ENCODE assay signal across 9 cellular contexts in the genomic region with DNA sequence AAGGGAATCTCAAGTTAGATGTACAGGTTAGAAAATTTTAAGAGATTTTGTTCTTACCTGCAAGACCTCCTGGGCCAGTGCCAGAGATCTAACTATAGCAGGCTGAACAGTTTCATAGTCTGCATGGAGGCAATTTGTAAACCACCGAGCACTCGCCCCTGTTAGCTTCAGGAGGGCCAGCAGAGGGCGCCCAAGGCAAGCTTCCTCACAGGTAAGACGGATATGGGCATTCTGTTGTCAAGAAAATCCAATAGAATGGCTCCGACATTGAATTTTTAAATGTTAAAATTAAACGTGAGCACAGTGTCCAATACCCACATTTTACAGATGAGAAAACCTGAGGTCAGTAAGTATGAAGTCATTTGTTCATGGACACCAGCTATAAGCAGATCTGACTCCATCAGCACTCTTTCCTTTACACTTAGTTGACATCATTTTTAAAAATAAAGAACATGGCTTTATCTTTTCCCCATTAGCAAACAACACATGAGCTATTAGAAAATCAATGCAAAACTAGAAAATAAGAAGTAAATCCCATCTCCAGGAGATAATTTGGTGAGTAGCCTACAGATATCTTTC. TPM values are rescaled to one million over a fixed set of nuclear protein-coding genes. Genes with fewer than 3 reads are reported as not detected.
DNase-seq lines count a peak whose midpoint lies in the region; ATAC-seq, FAIRE-seq and TF ChIP-seq lines count a peak whose summit lies in the region.
"Had no signal": no experiment of that assay in that cellular context is flagged by ENCODE, and none has a peak within 500 bp of the region (broad histone marks: within the 10 kb centered on the region; RNA-seq: fewer than 3 reads in every experiment).

No MANE protein-coding gene starts in this region.

- no peak overlapping the region for H3K9ac ChIP-seq in mammary epithelial cell (ENCODE audit: insufficient read depth, low read length)
- no peak overlapping the region for H3K9ac ChIP-seq in keratinocyte (ENCODE audit: control insufficient read depth, extremely low read depth, insufficient read depth, low read length)

- H3K4me2 ChIP-seq in mammary epithelial cell (ENCODE audit: insufficient read depth, low read depth, low read length) (peak overlapping the region; percentile 31), keratinocyte (ENCODE audit: control insufficient read depth, extremely low read depth, insufficient read depth, low read depth, low read length) (no peak overlapping the region)

- WGBS in mammary epithelial cell (ENCODE audit: low coverage, missing lambda C conversion rate): 0% methylated on average over 6 of the region's 6 CpGs

- CTCF ChIA-PET in WTC11 (lab: Charles Lee): interaction anchor here (0.6 to 2.1 kb wide), 35 partner anchors 9 to 333 kb away, joined by 3 to 21 read pairs (median 4); a partner anchor contains a TSS
- CTCF ChIA-PET in mammary epithelial cell (lab: Charles Lee; ENCODE audit: low non-redundant PET): interaction anchor here (0.8 kb wide), 2 partner anchors 70 to 134 kb away, joined by 4 read pairs; no protein-coding TSS in a partner anchor

- no peak overlapping the region for H3K4me3 Mint-ChIP-seq in WTC11
- H3K4me3 Mint-ChIP-seq: stimulated activated naive CD8-positive, alpha-beta T cell treated with anti-CD3 and anti-CD28 coated beads, Interleukin-15, Interleukin-2, amounts not matched to agents 100 ng/mL and 50 ng/mL, for 24 hours had no signal

- H2AFZ ChIP-seq in mammary epithelial cell (ENCODE audit: low read depth, low read length): peak overlapping the region; percentile 48
- H2AFZ ChIP-seq in keratinocyte (ENCODE audit: control insufficient read depth, low read length): peak overlapping the region; percentile 79

- POLR2A ChIA-PET in WTC11 (lab: Charles Lee): no interaction called here

- DNase-seq in GM18507 (ENCODE audit: extremely low spot score, insufficient read length, low read depth) (peak; percentile 23), NCI-H345 (lab: John Stamatoyannopoulos, UW) (peak; percentile 88), WTC11 (ENCODE audit: low spot score) (peak; percentile 74), mammary epithelial cell (peak; percentile 54), keratinocyte (ENCODE audit: low read depth, low spot score) (no peak), cortex of kidney (lab: John Stamatoyannopoulos, UW) (no peak)
- peak; percentile 52 to 59 for DNase-seq in stimulated activated CD4-positive, alpha-beta T cell treated with anti-CD3 and anti-CD28 coated beads, Interleukin-1b, Interleukin-23, amount 100 ng/mL, for 4 hours (ENCODE audit: low read depth in 2 of 2)

- H3K27ac ChIP-seq in mammary epithelial cell (ENCODE audit: insufficient read depth, low read depth, low read length) (no peak overlapping the region), keratinocyte (ENCODE audit: control insufficient read depth, insufficient read depth, low read length) (no peak overlapping the region)

- dilution Hi-C loops in mammary epithelial cell (cut with HindIII; ENCODE audit: low sequenced_read_pairs) (no loop called here), keratinocyte (cut with MboI; ENCODE audit: extremely low pct_ligation_motif_present, low sequenced_read_pairs) (no loop called here)

- ATAC-seq in HG03135 (IDR thresholded peaks at IDR 0.05; ENCODE audit: unreplicated experiment): peak; percentile 91
- ATAC-seq in WTC11: peak; percentile 96

- no TSS peak for BruUV-seq in mammary epithelial cell (replicated peaks; lab: Mats Ljungman, UMichigan)

- H3K27ac Mint-ChIP-seq in WTC11: no peak overlapping the region
- H3K27ac Mint-ChIP-seq: stimulated activated naive CD8-positive, alpha-beta T cell treated with anti-CD3 and anti-CD28 coated beads, Interleukin-15, Interleukin-2, amounts not matched to agents 100 ng/mL and 50 ng/mL, for 24 hours had no signal

- FAIRE-seq in GM18507 (lab: Jason Lieb, UNC) (peak; percentile 92), keratinocyte (lab: Jason Lieb, UNC) (peak; percentile 61)

- H3K27me3 ChIP-seq in mammary epithelial cell (ENCODE audit: insufficient read depth, low read length): no peaks in the 10 kb centered on the region
- H3K27me3 ChIP-seq in keratinocyte (ENCODE audit: control insufficient read depth, extremely low read depth, insufficient read depth, low read length): peaks cover 12% of the 10 kb centered on the region

- H4K20me1 ChIP-seq in mammary epithelial cell (ENCODE audit: insufficient read depth, low read length) (no peaks in the 10 kb centered on the region), keratinocyte (ENCODE audit: control insufficient read depth, extremely low read depth, insufficient read depth, low read length) (no peaks in the 10 kb centered on the region)

- TF ChIP-seq CTCF in WTC11 (IDR thresholded peaks at IDR 0.05): peak; percentile 78
- TF ChIP-seq CTCF in mammary epithelial cell (conservative IDR thresholded peaks at IDR 0.05 in 1 of 2, IDR thresholded peaks at IDR 0.05 in 1 of 2; ENCODE audit: extremely low read depth in 1 of 2, insufficient read depth in 1 of 2, low read depth in 1 of 2, low read length in 2 of 2): peak; percentile 94
- peak; percentile 90 to 93 (median 93) for TF ChIP-seq CTCF in keratinocyte (optimal IDR thresholded peaks at IDR 0.05 in 1 of 3, IDR thresholded peaks at IDR 0.05 in 1 of 3, conservative IDR thresholded peaks at IDR 0.05 in 1 of 3; ENCODE audit: extremely low read depth in 1 of 3, insufficient read depth in 2 of 3, low read length in 3 of 3)

- H3K27me3 Mint-ChIP-seq in WTC11 (ENCODE audit: low read depth): no peaks in the 10 kb centered on the region

- no peaks in the 10 kb centered on the region for H3K79me2 ChIP-seq in mammary epithelial cell (ENCODE audit: insufficient read depth, low read length)
- no peaks in the 10 kb centered on the region for H3K79me2 ChIP-seq in keratinocyte (ENCODE audit: control insufficient read depth, insufficient read depth, low read length)

- in situ Hi-C loops in mammary epithelial cell (cut with MboI; ENCODE audit: low sequenced_read_pairs in 2 of 2): loop anchor here in 1 of 2 donors (5.0 to 10.0 kb wide), 2 partner anchors 63 to 64 kb away; no protein-coding TSS in a partner anchor

- H3K36me3 Mint-ChIP-seq in WTC11: no peaks in the 10 kb centered on the region

- intact Hi-C loops in mammary epithelial cell (cut with micrococcal nuclease): loop anchor here (1.0 to 5.0 kb wide), 4 partner anchors 63 to 198 kb away; no protein-coding TSS in a partner anchor

- 0 out of 2 replicates have a peak, but pooled peaks cover 3% of the 10 kb centered on the region for H3K4me1 Mint-ChIP-seq in WTC11

- no peaks in the 10 kb centered on the region for H3K9me1 ChIP-seq in keratinocyte (ENCODE audit: control insufficient read depth, extremely low read depth, insufficient read depth, low read length)

- H3K9me3 ChIP-seq in mammary epithelial cell (replicated peaks; ENCODE audit: insufficient read depth, low read length): no peaks in the 10 kb centered on the region
- no peaks in the 10 kb centered on the region for H3K9me3 ChIP-seq in keratinocyte (ENCODE audit: control insufficient read depth, low read depth, low read length)

- H3K4me1 ChIP-seq in mammary epithelial cell (ENCODE audit: insufficient read depth, low read length): peaks cover 5% of the 10 kb centered on the region
- no peaks in the 10 kb centered on the region for H3K4me1 ChIP-seq in keratinocyte (ENCODE audit: control insufficient read depth, extremely low read depth, insufficient read depth, low read length)

- H3K36me3 ChIP-seq in mammary epithelial cell (ENCODE audit: insufficient read depth, low read length) (no peaks in the 10 kb centered on the region), keratinocyte (ENCODE audit: control insufficient read depth in 2 of 2, extremely low read depth in 1 of 2, insufficient read depth in 2 of 2, low read length in 2 of 2) (no peaks in the 10 kb centered on the region)

- H3K4me3 ChIP-seq in mammary epithelial cell (replicated peaks in 1 of 3; ENCODE audit: insufficient read depth in 1 of 3, low read depth in 2 of 3, low read length in 3 of 3): no peak overlapping the region
- no peak overlapping the region for H3K4me3 ChIP-seq in keratinocyte (ENCODE audit: control insufficient read depth in 2 of 3, extremely low read depth in 1 of 3, insufficient read depth in 2 of 3, low read depth in 1 of 3, low read length in 3 of 3)

- H3K9me3 Mint-ChIP-seq in WTC11: no peaks in the 10 kb centered on the region
- H3K9me3 Mint-ChIP-seq: stimulated activated naive CD8-positive, alpha-beta T cell treated with anti-CD3 and anti-CD28 coated beads, Interleukin-15, Interleukin-2, amounts not matched to agents 100 ng/mL and 50 ng/mL, for 24 hours had no signal

TF ChIP-seq in WTC11, 78 proteins besides CTCF, POLR2A, EP300 and RAD21 (continues in another document):
- TF ChIP-seq KAT7 (CRISPR knock-in tag; IDR thresholded peaks at IDR 0.05; ENCODE audit: borderline replicate concordance): no peak
- TF ChIP-seq, protein P1, sequence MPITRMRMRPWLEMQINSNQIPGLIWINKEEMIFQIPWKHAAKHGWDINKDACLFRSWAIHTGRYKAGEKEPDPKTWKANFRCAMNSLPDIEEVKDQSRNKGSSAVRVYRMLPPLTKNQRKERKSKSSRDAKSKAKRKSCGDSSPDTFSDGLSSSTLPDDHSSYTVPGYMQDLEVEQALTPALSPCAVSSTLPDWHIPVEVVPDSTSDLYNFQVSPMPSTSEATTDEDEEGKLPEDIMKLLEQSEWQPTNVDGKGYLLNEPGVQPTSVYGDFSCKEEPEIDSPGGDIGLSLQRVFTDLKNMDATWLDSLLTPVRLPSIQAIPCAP (CRISPR knock-in tag; IDR thresholded peaks at IDR 0.05): no peak

RNA-seq across cellular contexts. Expression of a gene that starts 2.2 kb away (rescaled TPM):
- 0.11 to 0.31 TPM in 2 of 3 replicates, not detected in the other for total RNA-seq in WTC11 (2021)
- not detected for total RNA-seq in mammary epithelial cell
- polyA plus RNA-seq in mammary epithelial cell: 0.08 TPM
- polyA minus RNA-seq in mammary epithelial cell: not detected
- polyA plus RNA-seq in keratinocyte: not detected in 3 replicates
- polyA plus RNA-seq in keratinocyte (2011; ENCODE audit: low read depth): not detected
- polyA plus RNA-seq in keratinocyte (2011; cell fraction: cytosol; rRNA removed): not detected in 2 replicates
- polyA plus RNA-seq in keratinocyte (2011; cell fraction: nucleus; rRNA removed): not detected in 2 replicates
- polyA plus RNA-seq in keratinocyte (2012; ENCODE audit: low replicate concordance): not detected in 2 replicates
- polyA minus RNA-seq in keratinocyte: not detected in 3 replicates
- polyA minus RNA-seq in keratinocyte (2011; cell fraction: cytosol; rRNA and poly(A)+ RNA removed): not detected
- polyA minus RNA-seq in keratinocyte (2011; cell fraction: nucleus; rRNA and poly(A)+ RNA removed): not detected in 2 replicates

RNA-seq across cellular contexts. Expression of a gene that starts 40.4 kb away (rescaled TPM):
- total RNA-seq in WTC11 (2021) (0.24 to 0.69 TPM (median 0.41 TPM) in 3 replicates), mammary epithelial cell (not detected)
- polyA plus RNA-seq in mammary epithelial cell (not detected), keratinocyte (0.05 TPM in 1 of 3 replicates, not detected in the others)
- polyA minus RNA-seq in mammary epithelial cell (not detected), keratinocyte (not detected in 3 replicates)
- polyA plus RNA-seq in keratinocyte (2011; ENCODE audit: low read depth): not detected
- polyA plus RNA-seq in keratinocyte (2011; cell fraction: cytosol; rRNA removed): not detected in 2 replicates
- polyA plus RNA-seq in keratinocyte (2011; cell fraction: nucleus; rRNA removed): not detected in 2 replicates
- polyA plus RNA-seq in keratinocyte (2012; ENCODE audit: low replicate concordance): not detected in 2 replicates
- not detected for polyA minus RNA-seq in keratinocyte (2011; cell fraction: cytosol; rRNA and poly(A)+ RNA removed)
- not detected in 2 replicates for polyA minus RNA-seq in keratinocyte (2011; cell fraction: nucleus; rRNA and poly(A)+ RNA removed)

Comparison
In these comparisons a context has a peak if more than half of its experiments do, and no peak if none do; other contexts are left out.
1. DNase-seq: peak in GM18507 (single experiment), NCI-H345 (single experiment), WTC11 (single experiment), mammary epithelial cell (single experiment) and stimulated activated CD4-positive, alpha-beta T cell treated with anti-CD3 and anti-CD28 coated beads, Interleukin-1b, Interleukin-23, amount 100 ng/mL, for 4 hours (2 of 2); none in keratinocyte (single experiment) and cortex of kidney (single experiment).
2. Peak in every context shown above with its lines, with median percentiles within 50 percentile points of each other: CTCF ChIP-seq.